Comparison of ENCODE assay signal across 8 cellular contexts in genomic region chr1:2392686-2393085, GRCh38. TPM values are rescaled to one million over a fixed set of nuclear protein-coding genes. Genes with fewer than 3 reads are reported as not detected.
DNase-seq lines count a peak whose midpoint lies in the region; ATAC-seq and TF ChIP-seq lines count a peak whose summit lies in the region.

No MANE protein-coding gene starts in this region.

- H3K4me3 ChIP-seq in astrocyte of the spinal cord (ENCODE audit: low read depth, low read length) (peak overlapping the region; percentile 73), upper lobe of left lung (peak overlapping the region; percentile 74 to 100 (median 100))

- H3K9me3 Mint-ChIP-seq in activated naive CD4-positive, alpha-beta T cell treated with anti-CD3 and anti-CD28 coated beads, Interleukin-2, amount 50 U/mL, for 24 hours = no peaks in the 10 kb centered on the region
- no peaks in the 10 kb centered on the region for H3K9me3 Mint-ChIP-seq in memory B cell

- 56 to 70% methylated on average over 16 of the region's 16 CpGs for WGBS in upper lobe of left lung, 2 donors

- TF ChIP-seq EP300 in upper lobe of left lung (IDR thresholded peaks at IDR 0.05) = no peak

- peaks cover 27 to 41% (median 33%) of the 10 kb centered on the region in 4 donors for H3K4me1 ChIP-seq in upper lobe of left lung

- no peaks in the 10 kb centered on the region for H3K27me3 ChIP-seq in upper lobe of left lung

- H3K4me1 Mint-ChIP-seq in activated naive CD4-positive, alpha-beta T cell treated with anti-CD3 and anti-CD28 coated beads, Interleukin-2, amount 50 U/mL, for 24 hours = peaks cover 36% of the 10 kb centered on the region
- peaks cover 36% of the 10 kb centered on the region for H3K4me1 Mint-ChIP-seq in memory B cell

- H3K27ac Mint-ChIP-seq in activated naive CD4-positive, alpha-beta T cell treated with anti-CD3 and anti-CD28 coated beads, Interleukin-2, amount 50 U/mL, for 24 hours = peak overlapping the region; percentile 92
- H3K27ac Mint-ChIP-seq in memory B cell = peak overlapping the region; percentile 72

- peak overlapping the region; percentile 89 to 93 (median 90) for H3K27ac ChIP-seq in upper lobe of left lung
- H3K27ac ChIP-seq in substantia nigra (ENCODE audit: low read depth, low read length, poor library complexity, severe bottlenecking) = no peak overlapping the region

- DNase-seq in activated naive CD4-positive, alpha-beta T cell treated with Interleukin-2 at 50 U/mL for 16 hours = no peak
- no peak for DNase-seq in astrocyte of the spinal cord (ENCODE audit: low read depth, low spot score)
- no peak for DNase-seq in memory B cell (ENCODE audit: low spot score in 2 of 2)
- DNase-seq in upper lobe of left lung = no peak
- no peak for DNase-seq in cerebellum (ENCODE audit: low spot score)
- no peak for DNase-seq in substantia nigra (lab: John Stamatoyannopoulos, UW)
- no peak for DNase-seq in activated CD8-positive, alpha-beta memory T cell treated with anti-CD3 and anti-CD28 coated beads, Interleukin-2, amount 50 U/mL, for 4 hours

- TF ChIP-seq CTCF in astrocyte of the spinal cord (IDR thresholded peaks at IDR 0.05; ENCODE audit: low read depth, low read length) = no peak
- TF ChIP-seq CTCF in upper lobe of left lung (IDR thresholded peaks at IDR 0.05) = no peak

- TF ChIP-seq POLR2A in upper lobe of left lung (IDR thresholded peaks at IDR 0.05) = no peak

- ATAC-seq in memory B cell (ENCODE audit: low read depth) (no peak), upper lobe of left lung (ENCODE audit: low FRiP score in 2 of 2) (no peak)

- peaks cover 1% of the 10 kb centered on the region for H3K36me3 Mint-ChIP-seq in activated naive CD4-positive, alpha-beta T cell treated with anti-CD3 and anti-CD28 coated beads, Interleukin-2, amount 50 U/mL, for 24 hours
- H3K36me3 Mint-ChIP-seq in memory B cell = peaks cover 7% of the 10 kb centered on the region

- no peaks in the 10 kb centered on the region for H3K27me3 Mint-ChIP-seq in activated naive CD4-positive, alpha-beta T cell treated with anti-CD3 and anti-CD28 coated beads, Interleukin-2, amount 50 U/mL, for 24 hours
- H3K27me3 Mint-ChIP-seq in memory B cell = no peaks in the 10 kb centered on the region

- peaks cover 11 to 45% (median 20%) of the 10 kb centered on the region in 4 donors for H3K36me3 ChIP-seq in upper lobe of left lung

- in situ Hi-C loops in astrocyte of the spinal cord (cut with HindIII; ENCODE audit: low sequenced_read_pairs) = no loop called here

- no peaks in the 10 kb centered on the region for H3K9me3 ChIP-seq in upper lobe of left lung

- peak overlapping the region; percentile 92 for H3K4me3 Mint-ChIP-seq in activated naive CD4-positive, alpha-beta T cell treated with anti-CD3 and anti-CD28 coated beads, Interleukin-2, amount 50 U/mL, for 24 hours
- peak overlapping the region; percentile 76 for H3K4me3 Mint-ChIP-seq in memory B cell

RNA-seq across cellular contexts. Expression of gene RER1, which starts 1.0 kb away (rescaled TPM):
- total RNA-seq in upper lobe of left lung = 100 to 1,000 TPM in 2 of 6 donors, 10 to 100 TPM in 4; 48.2 to 133 (median 61.1) TPM
- 32.4 TPM for total RNA-seq in cerebellum

RNA-seq across cellular contexts. Expression of gene MORN1, which starts 1.3 kb away (rescaled TPM):
- total RNA-seq in upper lobe of left lung (10 to 100 TPM in 4 of 6 donors, 1 to 10 TPM in 2; 8.5 to 23.4 (median 14.6) TPM), cerebellum (18.0 TPM)

RNA-seq across cellular contexts. Expression of gene PEX10, which starts 19.7 kb away (rescaled TPM):
- total RNA-seq in upper lobe of left lung (10 to 100 TPM; 15.7 to 32.1 (median 19.9) TPM), cerebellum (14.1 TPM)
